In genomic region chr2:102412199-102412598, GRCh38 we compare ENCODE assay signal across 9 cellular contexts. TPM values are rescaled to one million over a fixed set of nuclear protein-coding genes. Genes with fewer than 3 reads are reported as not detected.
"Had no signal": no experiment of that assay in that cellular context is flagged by ENCODE, and none has a peak within 500 bp of the region (broad histone marks: within the 10 kb centered on the region; RNA-seq: fewer than 3 reads in every experiment).

No MANE protein-coding gene starts in this region.

- H3K4me3 ChIP-seq: K562 had no signal

- H3K27ac Mint-ChIP-seq: IgD-negative memory B cell had no signal

- H3K27me3 Mint-ChIP-seq: IgD-negative memory B cell had no signal

- H3K4me3 Mint-ChIP-seq: IgD-negative memory B cell had no signal

- H3K27ac ChIP-seq: HL-60 had no signal

- ATAC-seq: HepG2 had no signal

- DNase-seq: IMR-90, KBM-7, KG1 had no signal

RNA-seq across cellular contexts. Expression of gene IL18RAP, which starts 10.8 kb away (rescaled TPM):
- total RNA-seq: HepG2, HT-29, HT1080, IMR-90 had no signal

RNA-seq across cellular contexts. Expression of gene IL18R1, which starts 56.6 kb away (rescaled TPM):
- total RNA-seq: HT-29 had no signal
